19 cellular contexts compared by ENCODE assay signal in genomic region chr3:110376119-110376518, GRCh38.
A peak's percentile ranks its signal among the peaks of the same experiment; 100 is the strongest.
DNase-seq lines count a peak whose midpoint lies in the region; ATAC-seq, FAIRE-seq and TF ChIP-seq lines count a peak whose summit lies in the region.
"Had no signal": no experiment of that assay in that cellular context is flagged by ENCODE, and none has a peak within 500 bp of the region (broad histone marks: within the 10 kb centered on the region; RNA-seq: fewer than 3 reads in every experiment).

No MANE protein-coding gene starts in this region.

- no peaks in the 10 kb centered on the region for H3K79me2 ChIP-seq in HepG2 (ENCODE audit: insufficient read depth, low read length)

- peak overlapping the region; percentile 30; the same call in 1 of the 3 replicates for H3K4me2 ChIP-seq in A549
- no peak overlapping the region for H3K4me2 ChIP-seq in HepG2 (ENCODE audit: low read depth, low read length)
- H3K4me2 ChIP-seq: BLaER1 treated with 17β-estradiol and CSF1 and Interleukin-3, amounts not matched to agents 10 nM and 100 nM had no signal

- peaks cover 9% of the 10 kb centered on the region; the same call in 2 of the 3 replicates for H3K4me1 ChIP-seq in A549
- peaks cover 8% of the 10 kb centered on the region; the same call in 1 of the 2 replicates for H3K4me1 ChIP-seq in HepG2 (ENCODE audit: insufficient read depth, low read length)
- no peaks in the 10 kb centered on the region for H3K4me1 ChIP-seq in small intestine (ENCODE audit: control insufficient read depth in 2 of 2, insufficient read depth in 1 of 2, low read depth in 1 of 2, low read length in 1 of 2)
- H3K4me1 ChIP-seq: BLaER1 treated with 17β-estradiol and CSF1 and Interleukin-3, amounts not matched to agents 10 nM and 100 nM had no signal

- TF ChIP-seq CTCF in A549 (IDR thresholded peaks at IDR 0.05) (no peak), VCaP (conservative IDR thresholded peaks at IDR 0.05) (no peak), HepG2 (CRISPR knock-in tag; IDR thresholded peaks at IDR 0.05) (no peak)

- POLR2A ChIA-PET in A549 (lab: Yijun Ruan, JAX) = no interaction called here
- POLR2A ChIA-PET in HepG2 (lab: Yijun Ruan, JAX) = no interaction called here

- H3K9me3 ChIP-seq in A549 = no peaks in the 10 kb centered on the region
- no peaks in the 10 kb centered on the region for H3K9me3 ChIP-seq in HepG2 (ENCODE audit: low read length)
- H3K9me3 ChIP-seq in small intestine (ENCODE audit: control insufficient read depth, low read depth) = no peaks in the 10 kb centered on the region
- H3K9me3 ChIP-seq: BLaER1 treated with 17β-estradiol and CSF1 and Interleukin-3, amounts not matched to agents 10 nM and 100 nM had no signal

- no TSS peak for BruUV-seq in HepG2 (replicated peaks; lab: Mats Ljungman, UMichigan)

- peak; percentile 76 for FAIRE-seq in A549 (lab: Jason Lieb, UNC)
- FAIRE-seq in HepG2 (lab: Jason Lieb, UNC) = no peak
- FAIRE-seq in small intestine (lab: Jason Lieb, UNC) = no peak
- FAIRE-seq: G401.6, GM12892, HTR-8/SVneo had no signal

- H3K36me3 ChIP-seq in HepG2 (replicated peaks in 1 of 2; ENCODE audit: control insufficient read depth in 1 of 2, insufficient read depth in 2 of 2, low read length in 2 of 2) = no peaks in the 10 kb centered on the region
- H3K36me3 ChIP-seq in small intestine (ENCODE audit: control insufficient read depth in 2 of 2, insufficient read depth in 2 of 2, low read length in 2 of 2) = no peaks in the 10 kb centered on the region
- H3K36me3 ChIP-seq: BLaER1 treated with 17β-estradiol and CSF1 and Interleukin-3, amounts not matched to agents 10 nM and 100 nM had no signal

- no peaks in the 10 kb centered on the region for H4K20me1 ChIP-seq in HepG2 (ENCODE audit: insufficient read depth, low read length)
- H4K20me1 ChIP-seq: BLaER1 treated with 17β-estradiol and CSF1 and Interleukin-3, amounts not matched to agents 10 nM and 100 nM had no signal

- no peak for TF ChIP-seq POLR2A in A549 (IDR thresholded peaks at IDR 0.05; ENCODE audit: low read length)
- no peak for TF ChIP-seq POLR2A in HepG2 (IDR thresholded peaks at IDR 0.05; ENCODE audit: insufficient read depth in 1 of 2, low read depth in 2 of 2, low read length in 2 of 2)

- no peak overlapping the region for H3K9ac ChIP-seq in HepG2 (ENCODE audit: insufficient read depth, low read depth, low read length)
- H3K9ac ChIP-seq: BLaER1 treated with 17β-estradiol and CSF1 and Interleukin-3, amounts not matched to agents 10 nM and 100 nM had no signal

- in situ Hi-C loops in HepG2 (cut with HindIII; ENCODE audit: extremely low pct_ligation_motif_present, low pct_unique_long_range_greater_than_20kb) = no loop called here

- ATAC-seq in A549 (no peak), HepG2 (no peak), GM18867 (IDR thresholded peaks at IDR 0.05; ENCODE audit: unreplicated experiment) (no peak)
- ATAC-seq: CD8-positive, alpha-beta T cell; HCT116 had no signal

- TF ChIP-seq EP300 in A549 (IDR thresholded peaks at IDR 0.05) (no peak), HepG2 (IDR thresholded peaks at IDR 0.05; ENCODE audit: low read depth in 2 of 2, low read length in 2 of 2) (no peak), HepG2 (CRISPR knock-in tag; IDR thresholded peaks at IDR 0.05; ENCODE audit: borderline replicate concordance) (no peak)

- H3K27ac ChIP-seq in A549 (no peak overlapping the region), VCaP (peak overlapping the region; percentile 45), HepG2 (ENCODE audit: extremely low read length, insufficient read depth, low read length) (no peak overlapping the region), small intestine (ENCODE audit: low read depth in 1 of 2, low read length in 1 of 2) (no peak overlapping the region)
- H3K27ac ChIP-seq: BLaER1 treated with 17β-estradiol and CSF1 and Interleukin-3, amounts not matched to agents 10 nM and 100 nM; HL-60 had no signal

- TF ChIP-seq RAD21 in A549 (conservative IDR thresholded peaks at IDR 0.05 in 1 of 2, IDR thresholded peaks at IDR 0.05 in 1 of 2) = no peak
- TF ChIP-seq RAD21 in HepG2 (CRISPR knock-in tag; IDR thresholded peaks at IDR 0.05) = no peak

- intact Hi-C loops in HepG2 (cut with micrococcal nuclease; ENCODE audit: unreplicated experiment) = no loop called here

- H3K4me3 ChIP-seq in A549 = no peak overlapping the region
- no peak overlapping the region for H3K4me3 ChIP-seq in HepG2 (replicated peaks in 1 of 3; ENCODE audit: insufficient read depth in 1 of 3, low read depth in 2 of 3, low read length in 3 of 3)
- H3K4me3 ChIP-seq in small intestine (ENCODE audit: low read depth in 1 of 2, low read length in 2 of 2) = no peak overlapping the region
- H3K4me3 ChIP-seq: BLaER1 treated with 17β-estradiol and CSF1 and Interleukin-3, amounts not matched to agents 10 nM and 100 nM had no signal

- no peak overlapping the region for H2AFZ ChIP-seq in HepG2 (ENCODE audit: low read length)

- no peaks in the 10 kb centered on the region; a peak in 1 of 5 replicates for H3K27me3 ChIP-seq in HepG2 (ENCODE audit: control insufficient read depth in 1 of 2, insufficient read depth in 2 of 2, low read length in 2 of 2)
- no peaks in the 10 kb centered on the region for H3K27me3 ChIP-seq in small intestine (ENCODE audit: control insufficient read depth in 2 of 2, insufficient read depth in 2 of 2, low read length in 2 of 2)
- H3K27me3 ChIP-seq: BLaER1 treated with 17β-estradiol and CSF1 and Interleukin-3, amounts not matched to agents 10 nM and 100 nM had no signal

- WGBS in A549 (ENCODE audit: missing lambda C conversion rate) = 55% methylated on average over 1 of the region's 1 CpG
- 0% methylated on average over 1 of the region's 1 CpG for WGBS in HepG2 (ENCODE audit: low lambda C conversion rate)
- 10 to 16% (median 16%) methylated on average over 1 of the region's 1 CpG for WGBS in small intestine, 3 donors

- no peak for DNase-seq in A549 (ENCODE audit: low read depth in 1 of 2, low spot score in 1 of 2)
- no peak for DNase-seq in HepG2 (ENCODE audit: low spot score)
- peak; percentile 44 for DNase-seq in small intestine
- DNase-seq in HUDEP-2 (lab: John Stamatoyannopoulos, UW; ENCODE audit: unreplicated experiment in 76 of 76) = no peak
- DNase-seq in iPS-NIHi11 (ENCODE audit: low spot score) = no peak
- DNase-seq: 8988T; Calu3; CD8-positive, alpha-beta T cell; GOT3; H7; HFFc6 had no signal

- CTCF ChIA-PET in A549 (lab: Yijun Ruan, JAX) = no interaction called here
- CTCF ChIA-PET in HepG2 (lab: Yijun Ruan, JAX; ENCODE audit: low intra/inter-chr PET ratio, low total read pairs) = no interaction called here

TF ChIP-seq in A549, 52 proteins besides CTCF, POLR2A, EP300 and RAD21:
- TF ChIP-seq ZC3H11A (IDR thresholded peaks at IDR 0.05) = no peak

TF ChIP-seq in HepG2, 621 proteins besides CTCF, POLR2A, EP300 and RAD21:
- TF ChIP-seq, protein P1, sequence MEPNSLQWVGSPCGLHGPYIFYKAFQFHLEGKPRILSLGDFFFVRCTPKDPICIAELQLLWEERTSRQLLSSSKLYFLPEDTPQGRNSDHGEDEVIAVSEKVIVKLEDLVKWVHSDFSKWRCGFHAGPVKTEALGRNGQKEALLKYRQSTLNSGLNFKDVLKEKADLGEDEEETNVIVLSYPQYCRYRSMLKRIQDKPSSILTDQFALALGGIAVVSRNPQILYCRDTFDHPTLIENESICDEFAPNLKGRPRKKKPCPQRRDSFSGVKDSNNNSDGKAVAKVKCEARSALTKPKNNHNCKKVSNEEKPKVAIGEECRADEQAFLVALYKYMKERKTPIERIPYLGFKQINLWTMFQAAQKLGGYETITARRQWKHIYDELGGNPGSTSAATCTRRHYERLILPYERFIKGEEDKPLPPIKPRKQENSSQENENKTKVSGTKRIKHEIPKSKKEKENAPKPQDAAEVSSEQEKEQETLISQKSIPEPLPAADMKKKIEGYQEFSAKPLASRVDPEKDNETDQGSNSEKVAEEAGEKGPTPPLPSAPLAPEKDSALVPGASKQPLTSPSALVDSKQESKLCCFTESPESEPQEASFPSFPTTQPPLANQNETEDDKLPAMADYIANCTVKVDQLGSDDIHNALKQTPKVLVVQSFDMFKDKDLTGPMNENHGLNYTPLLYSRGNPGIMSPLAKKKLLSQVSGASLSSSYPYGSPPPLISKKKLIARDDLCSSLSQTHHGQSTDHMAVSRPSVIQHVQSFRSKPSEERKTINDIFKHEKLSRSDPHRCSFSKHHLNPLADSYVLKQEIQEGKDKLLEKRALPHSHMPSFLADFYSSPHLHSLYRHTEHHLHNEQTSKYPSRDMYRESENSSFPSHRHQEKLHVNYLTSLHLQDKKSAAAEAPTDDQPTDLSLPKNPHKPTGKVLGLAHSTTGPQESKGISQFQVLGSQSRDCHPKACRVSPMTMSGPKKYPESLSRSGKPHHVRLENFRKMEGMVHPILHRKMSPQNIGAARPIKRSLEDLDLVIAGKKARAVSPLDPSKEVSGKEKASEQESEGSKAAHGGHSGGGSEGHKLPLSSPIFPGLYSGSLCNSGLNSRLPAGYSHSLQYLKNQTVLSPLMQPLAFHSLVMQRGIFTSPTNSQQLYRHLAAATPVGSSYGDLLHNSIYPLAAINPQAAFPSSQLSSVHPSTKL (CRISPR knock-in tag; IDR thresholded peaks at IDR 0.05) = peak; percentile 16; the same call in 1 of the 2 replicates
- TF ChIP-seq HNF4A (CRISPR knock-in tag; IDR thresholded peaks at IDR 0.05) (0 out of 2 replicates have a peak, but pooled peaks have one; percentile 12), ZZZ3 (CRISPR knock-in tag; IDR thresholded peaks at IDR 0.05; ENCODE audit: borderline replicate concordance) (no peak), ZNF605 (CRISPR knock-in tag; IDR thresholded peaks at IDR 0.05) (no peak), FOXA3 (CRISPR knock-in tag; IDR thresholded peaks at IDR 0.05) (0 out of 2 replicates have a peak, but pooled peaks have one; percentile 20)
